ENCODE assay signal across 8 cellular contexts in genomic region chr19:40662925-40663711, GRCh38. TPM values are rescaled to one million over a fixed set of nuclear protein-coding genes. Genes with fewer than 3 reads are reported as not detected.
DNase-seq lines count a peak whose midpoint lies in the region; ATAC-seq, FAIRE-seq and TF ChIP-seq lines count a peak whose summit lies in the region.

No MANE protein-coding gene starts in this region.

- 0% methylated on average over 61 to 62 of the region's 62 CpGs for WGBS in aorta, 2 donors

- H3K27ac ChIP-seq in aorta (ENCODE audit: low read depth in 1 of 2, low read length in 2 of 2): peak overlapping the region in 1 of 2 donors; percentile 71

- intact Hi-C loops in aorta (cut with DNase I): loop anchor here (1.0 to 10.0 kb wide), 6 partner anchors 54 to 482 kb away; partner anchors contain the start of genes COQ8B (in 1 of the 2) and ITPKC (in 1 of the 2)

- peak; percentile 90 for FAIRE-seq in GM12892 (lab: Jason Lieb, UNC)

- no peaks in the 10 kb centered on the region for H3K9me3 ChIP-seq in aorta (ENCODE audit: control insufficient read depth, low read length)

- H3K4me3 ChIP-seq in astrocyte of the cerebellum (ENCODE audit: low read depth, low read length) (peak overlapping the region; percentile 60), aorta (ENCODE audit: low read length in 2 of 2) (peak overlapping the region; percentile 5 to 22)

- in situ Hi-C loops in astrocyte of the cerebellum (cut with HindIII; ENCODE audit: low sequenced_read_pairs): no loop called here

- H3K36me3 ChIP-seq in aorta (ENCODE audit: control insufficient read depth in 1 of 2, insufficient read depth in 2 of 2, low read length in 1 of 2): peaks cover 0 to 5% of the 10 kb centered on the region in 2 donors

- H3K4me1 ChIP-seq in aorta (ENCODE audit: control insufficient read depth in 1 of 2, insufficient read depth in 2 of 2, low read length in 2 of 2): no peaks in the 10 kb centered on the region

- ATAC-seq in HG02763 (IDR thresholded peaks at IDR 0.05; ENCODE audit: unreplicated experiment) (peak; percentile 75), aorta (ENCODE audit: low FRiP score) (peak; percentile 92)

- no peak for TF ChIP-seq CTCF in astrocyte of the cerebellum (IDR thresholded peaks at IDR 0.05; ENCODE audit: low read depth, low read length, missing control alignments)

- DNase-seq in GM12892 (ENCODE audit: insufficient read length) (peak; percentile 96), NCI-H146 treated with DMSO at 0.1 percent for 48 hours (lab: John Stamatoyannopoulos, UW; ENCODE audit: unreplicated experiment) (peak; percentile 55), T1000 (lab: John Stamatoyannopoulos, UW) (peak; percentile 89), astrocyte of the cerebellum (ENCODE audit: low read depth) (peak; percentile 59), hippocampal formation (lab: John Stamatoyannopoulos, UW) (peak; percentile 50 to 71), retina (peak; percentile 94), aorta (peak; percentile 93 to 98)

- no peak for TF ChIP-seq POLR2A in GM12892 (IDR thresholded peaks at IDR 0.05; ENCODE audit: low read depth, low read length)

- no peaks in the 10 kb centered on the region for H3K27me3 ChIP-seq in aorta (ENCODE audit: control insufficient read depth in 1 of 2, insufficient read depth in 2 of 2, low read length in 1 of 2)

RNA-seq across cellular contexts. Expression of gene NUMBL, which starts 27.3 kb away (rescaled TPM):
- polyA plus RNA-seq in GM12892 (2012; ENCODE audit: missing spikeins): 1.7 TPM
- total RNA-seq in aorta: 10 to 100 TPM; 51.7 to 95.4 TPM
- polyA plus RNA-seq in aorta: 10 to 100 TPM in 1 of 2 donors, 1 to 10 TPM in 1; 9.8 to 70.2 TPM

RNA-seq across cellular contexts. Expression of gene COQ8B, which starts 53.6 kb away (rescaled TPM):
- 11.3 TPM for polyA plus RNA-seq in GM12892 (2012; ENCODE audit: missing spikeins)
- 10 to 100 TPM; 26.2 to 39.3 TPM for total RNA-seq in aorta
- 10 to 100 TPM; 20.5 to 79.8 TPM for polyA plus RNA-seq in aorta

RNA-seq across cellular contexts. Expression of gene ITPKC, which starts 53.8 kb away (rescaled TPM):
- 3.3 TPM for polyA plus RNA-seq in GM12892 (2012; ENCODE audit: missing spikeins)
- total RNA-seq in aorta: 10 to 100 TPM; 23.9 to 25.7 TPM
- 10 to 100 TPM; 11.1 to 13.8 TPM for polyA plus RNA-seq in aorta
